In the genomic region with DNA sequence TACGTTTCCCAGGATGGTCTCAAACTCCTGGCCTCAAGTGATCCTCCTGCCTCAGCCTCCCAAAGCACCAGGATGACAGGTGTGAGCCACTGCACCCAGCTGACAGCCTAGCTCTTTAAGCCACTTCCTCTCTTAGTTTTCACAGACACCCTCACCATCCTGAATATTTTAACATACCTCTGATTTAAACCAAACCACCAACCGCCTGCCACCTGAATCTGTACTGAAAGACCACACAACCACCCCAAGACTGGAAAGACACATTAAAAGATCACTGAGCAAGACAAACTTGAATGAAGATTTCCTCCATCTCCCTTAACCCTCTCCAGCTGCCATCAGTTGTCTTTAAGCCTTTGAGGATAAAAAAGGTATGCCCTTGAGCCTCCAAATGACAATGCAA, we compare ENCODE assay signal across 12 cellular contexts.
DNase-seq lines count a peak whose midpoint lies in the region; ATAC-seq lines count a peak whose summit lies in the region.
"Had no signal": no experiment of that assay in that cellular context is flagged by ENCODE, and none has a peak within 500 bp of the region (broad histone marks: within the 10 kb centered on the region; RNA-seq: fewer than 3 reads in every experiment).

No MANE protein-coding gene starts in this region.

- POLR2A ChIA-PET in activated CD8-positive, alpha-beta T cell treated with anti-CD3 and anti-CD28 coated beads, Interleukin-2, amount 10 ng/mL, durations not matched to agents 7 days and 5 days (lab: Charles Lee) = interaction anchor here (0.7 to 1.0 kb wide), 5 partner anchors 9 to 50 kb away, joined by 3 to 6 read pairs (median 3); no protein-coding TSS in a partner anchor

- peaks cover 61% of the 10 kb centered on the region for H3K4me1 Mint-ChIP-seq in activated T-cell treated with anti-CD3 and anti-CD28 coated beads, Interleukin-2, amount 50 U/mL, for 4 hours (ENCODE audit: low read depth)
- H3K4me1 Mint-ChIP-seq in activated CD8-positive, alpha-beta T cell treated with anti-CD3 and anti-CD28 coated beads, Interleukin-2, amount 10 ng/mL, durations not matched to agents 7 days and 5 days (ENCODE audit: low read depth) = peaks cover 65% of the 10 kb centered on the region
- H3K4me1 Mint-ChIP-seq in stimulated activated memory B cell treated with anti-CD40 and anti-IgM and Interleukin-4, amounts not matched to agents 10 μg/mL and 1 μg/mL and 100 μg/mL, for 72 hours = peaks cover 67% of the 10 kb centered on the region

- no peak for DNase-seq in activated T-cell treated with anti-CD3 and anti-CD28 coated beads, Interleukin-2, amount 50 U/mL, for 4 hours
- DNase-seq in activated T-cell treated with anti-CD3 and anti-CD28 coated beads, Interleukin-2, amount 50 U/mL, for 1 hour = no peak
- DNase-seq in activated CD8-positive, alpha-beta T cell treated with anti-CD3 and anti-CD28 coated beads, Interleukin-2, amount 10 ng/mL, durations not matched to agents 7 days and 5 days = peak; percentile 72
- no peak for DNase-seq in kidney glomerular epithelial cell (lab: John Stamatoyannopoulos, UW)
- DNase-seq: endodermal cell, GDM1, PC-3, retina had no signal

- H3K27me3 Mint-ChIP-seq in activated T-cell treated with anti-CD3 and anti-CD28 coated beads, Interleukin-2, amount 50 U/mL, for 4 hours (ENCODE audit: low read depth) = no peaks in the 10 kb centered on the region
- H3K27me3 Mint-ChIP-seq in activated CD8-positive, alpha-beta T cell treated with anti-CD3 and anti-CD28 coated beads, Interleukin-2, amount 10 ng/mL, durations not matched to agents 7 days and 5 days (ENCODE audit: low read depth) = no peaks in the 10 kb centered on the region
- no peaks in the 10 kb centered on the region for H3K27me3 Mint-ChIP-seq in stimulated activated memory B cell treated with anti-CD40 and anti-IgM and Interleukin-4, amounts not matched to agents 10 μg/mL and 1 μg/mL and 100 μg/mL, for 72 hours

- CTCF ChIA-PET in activated CD8-positive, alpha-beta T cell treated with anti-CD3 and anti-CD28 coated beads, Interleukin-2, amount 10 ng/mL, durations not matched to agents 7 days and 5 days (lab: Charles Lee) = interaction anchor here (0.6 kb wide), 1 partner anchor 20 kb away, joined by 3 read pairs; no protein-coding TSS in a partner anchor

- peak overlapping the region; percentile 19 for H3K4me3 Mint-ChIP-seq in activated T-cell treated with anti-CD3 and anti-CD28 coated beads, Interleukin-2, amount 50 U/mL, for 4 hours
- H3K4me3 Mint-ChIP-seq in activated CD8-positive, alpha-beta T cell treated with anti-CD3 and anti-CD28 coated beads, Interleukin-2, amount 10 ng/mL, durations not matched to agents 7 days and 5 days = peak overlapping the region; percentile 17
- H3K4me3 Mint-ChIP-seq in stimulated activated memory B cell treated with anti-CD40 and anti-IgM and Interleukin-4, amounts not matched to agents 10 μg/mL and 1 μg/mL and 100 μg/mL, for 72 hours = peak overlapping the region; percentile 1
- H3K4me3 Mint-ChIP-seq: endodermal cell had no signal

- peak overlapping the region; percentile 86 for H3K27ac Mint-ChIP-seq in activated CD8-positive, alpha-beta T cell treated with anti-CD3 and anti-CD28 coated beads, Interleukin-2, amount 10 ng/mL, durations not matched to agents 7 days and 5 days
- peak overlapping the region; percentile 99 for H3K27ac Mint-ChIP-seq in stimulated activated memory B cell treated with anti-CD40 and anti-IgM and Interleukin-4, amounts not matched to agents 10 μg/mL and 1 μg/mL and 100 μg/mL, for 72 hours
- H3K27ac Mint-ChIP-seq: endodermal cell had no signal

- peaks cover 5% of the 10 kb centered on the region for H3K36me3 Mint-ChIP-seq in activated T-cell treated with anti-CD3 and anti-CD28 coated beads, Interleukin-2, amount 50 U/mL, for 4 hours (ENCODE audit: insufficient read depth)
- H3K36me3 Mint-ChIP-seq in activated CD8-positive, alpha-beta T cell treated with anti-CD3 and anti-CD28 coated beads, Interleukin-2, amount 10 ng/mL, durations not matched to agents 7 days and 5 days (ENCODE audit: low read depth) = peaks cover 29% of the 10 kb centered on the region
- H3K36me3 Mint-ChIP-seq in stimulated activated memory B cell treated with anti-CD40 and anti-IgM and Interleukin-4, amounts not matched to agents 10 μg/mL and 1 μg/mL and 100 μg/mL, for 72 hours = peaks cover 13% of the 10 kb centered on the region

- H3K9me3 Mint-ChIP-seq in activated T-cell treated with anti-CD3 and anti-CD28 coated beads, Interleukin-2, amount 50 U/mL, for 4 hours = no peaks in the 10 kb centered on the region
- H3K9me3 Mint-ChIP-seq in activated CD8-positive, alpha-beta T cell treated with anti-CD3 and anti-CD28 coated beads, Interleukin-2, amount 10 ng/mL, durations not matched to agents 7 days and 5 days (ENCODE audit: insufficient read depth) = no peaks in the 10 kb centered on the region
- peaks cover 4% of the 10 kb centered on the region for H3K9me3 Mint-ChIP-seq in stimulated activated memory B cell treated with anti-CD40 and anti-IgM and Interleukin-4, amounts not matched to agents 10 μg/mL and 1 μg/mL and 100 μg/mL, for 72 hours

- peak; percentile 24 to 27 for ATAC-seq in activated T-cell treated with anti-CD3 and anti-CD28 coated beads, Interleukin-2, amount 50 U/mL, for 4 hours
- ATAC-seq in HG03378 (IDR thresholded peaks at IDR 0.05; ENCODE audit: unreplicated experiment) (peak; percentile 34), HG03571 (IDR thresholded peaks at IDR 0.05; ENCODE audit: unreplicated experiment) (no peak), HG03139 (IDR thresholded peaks at IDR 0.05; ENCODE audit: unreplicated experiment) (no peak)
- peak; percentile 69 for ATAC-seq in activated CD8-positive, alpha-beta T cell treated with anti-CD3 and anti-CD28 coated beads, Interleukin-2, amount 10 ng/mL, durations not matched to agents 7 days and 5 days
- ATAC-seq in stimulated activated memory B cell treated with anti-CD40 and anti-IgM and Interleukin-4, amounts not matched to agents 10 μg/mL and 1 μg/mL and 100 μg/mL, for 72 hours = peak; percentile 64
- ATAC-seq: PC-3 had no signal

Comparison
In these comparisons a context has a peak if more than half of its experiments do, and no peak if none do; other contexts are left out.
1. ATAC-seq: peak in activated T-cell treated with anti-CD3 and anti-CD28 coated beads, Interleukin-2, amount 50 U/mL, for 4 hours (2 of 2), HG03378 (single experiment), activated CD8-positive, alpha-beta T cell treated with anti-CD3 and anti-CD28 coated beads, Interleukin-2, amount 10 ng/mL, durations not matched to agents 7 days and 5 days (single experiment) and stimulated activated memory B cell treated with anti-CD40 and anti-IgM and Interleukin-4, amounts not matched to agents 10 μg/mL and 1 μg/mL and 100 μg/mL, for 72 hours (single experiment); none in HG03571 (single experiment) and HG03139 (single experiment).
2. Peak in every context shown above with its lines, with median percentiles within 50 percentile points of each other: H3K4me3 Mint-ChIP-seq.